8 cellular contexts compared by ENCODE assay signal in genomic region chr13:20411638-20412342, GRCh38.
DNase-seq lines count a peak whose midpoint lies in the region; ATAC-seq and TF ChIP-seq lines count a peak whose summit lies in the region.

No MANE protein-coding gene starts in this region.

- no peaks in the 10 kb centered on the region for H3K36me3 ChIP-seq in CD8-positive, alpha-beta memory T cell (ENCODE audit: insufficient read depth, low read length)
- H3K36me3 ChIP-seq in thyroid gland (no peaks in the 10 kb centered on the region), transverse colon (no peaks in the 10 kb centered on the region)

- intact Hi-C loops in thyroid gland (cut with DNase I) = no loop called here
- intact Hi-C loops in transverse colon (cut with DNase I; ENCODE audit: low total_unique reads) = no loop called here
- intact Hi-C loops in CD14-positive monocyte (cut with micrococcal nuclease) = no loop called here

- TF ChIP-seq POLR2A in thyroid gland (IDR thresholded peaks at IDR 0.05) (no peak), transverse colon (IDR thresholded peaks at IDR 0.05) (no peak)

- TF ChIP-seq CTCF in thyroid gland (IDR thresholded peaks at IDR 0.05) (no peak), transverse colon (IDR thresholded peaks at IDR 0.05) (no peak), CD14-positive monocyte (IDR thresholded peaks at IDR 0.05) (no peak)

- CTCF ChIA-PET in CD8-positive, alpha-beta memory T cell (lab: Charles Lee) = interaction anchor here (1.0 kb wide), 1 partner anchor 14 kb away, joined by 3 read pairs; no protein-coding TSS in a partner anchor

- H3K36me3 Mint-ChIP-seq in CD8-positive, alpha-beta memory T cell = peaks cover 0 to 2% (median 0%) of the 10 kb centered on the region in 3 donors
- H3K36me3 Mint-ChIP-seq in activated T-cell treated with anti-CD3 and anti-CD28 coated beads, Interleukin-2, amount 50 U/mL, for 72 hours (ENCODE audit: insufficient read depth in 2 of 2) = peaks cover 7 to 9% of the 10 kb centered on the region in 2 donors
- peaks cover 0 to 6% of the 10 kb centered on the region in 2 donors for H3K36me3 Mint-ChIP-seq in CD14-positive monocyte

- no peaks in the 10 kb centered on the region for H3K9me3 Mint-ChIP-seq in CD8-positive, alpha-beta memory T cell
- H3K9me3 Mint-ChIP-seq in activated T-cell treated with anti-CD3 and anti-CD28 coated beads, Interleukin-2, amount 50 U/mL, for 72 hours = peaks cover 0 to 4% of the 10 kb centered on the region in 2 donors
- peaks cover 3 to 19% (median 9%) of the 10 kb centered on the region in 7 donors for H3K9me3 Mint-ChIP-seq in CD14-positive monocyte

- peak overlapping the region in 6 of 7 donors; percentile 20 to 69 (median 56) for H3K4me3 Mint-ChIP-seq in CD8-positive, alpha-beta memory T cell
- peak overlapping the region; percentile 55 to 83 for H3K4me3 Mint-ChIP-seq in activated T-cell treated with anti-CD3 and anti-CD28 coated beads, Interleukin-2, amount 50 U/mL, for 72 hours
- no peak overlapping the region for H3K4me3 Mint-ChIP-seq in CD14-positive monocyte

- H3K9me3 ChIP-seq in CD8-positive, alpha-beta memory T cell (ENCODE audit: low read length) = no peaks in the 10 kb centered on the region
- H3K9me3 ChIP-seq in thyroid gland (no peaks in the 10 kb centered on the region), transverse colon (no peaks in the 10 kb centered on the region)

- in situ Hi-C loops in transverse colon (cut with MboI; ENCODE audit: low pct_ligation_motif_present in 1 of 4, low pct_unique_long_range_greater_than_20kb in 1 of 4, low sequenced_read_pairs in 3 of 4) = no loop called here

- H3K27ac Mint-ChIP-seq in CD8-positive, alpha-beta memory T cell = peak overlapping the region; percentile 12 to 89 (median 74)
- peak overlapping the region; percentile 79 for H3K27ac Mint-ChIP-seq in activated T-cell treated with anti-CD3 and anti-CD28 coated beads, Interleukin-2, amount 50 U/mL, for 72 hours
- peak overlapping the region in 2 of 7 donors; percentile 14 to 51 for H3K27ac Mint-ChIP-seq in CD14-positive monocyte

- POLR2A ChIA-PET in CD8-positive, alpha-beta memory T cell (lab: Charles Lee) = no interaction called here

- no peaks in the 10 kb centered on the region for H3K27me3 Mint-ChIP-seq in CD8-positive, alpha-beta memory T cell
- H3K27me3 Mint-ChIP-seq in activated T-cell treated with anti-CD3 and anti-CD28 coated beads, Interleukin-2, amount 50 U/mL, for 72 hours (ENCODE audit: low read depth) = no peaks in the 10 kb centered on the region
- H3K27me3 Mint-ChIP-seq in CD14-positive monocyte (ENCODE audit: low read depth in 3 of 3) = peaks cover 0 to 6% (median 6%) of the 10 kb centered on the region in 3 donors

- H3K27ac ChIP-seq in CD8-positive, alpha-beta memory T cell (ENCODE audit: low read depth, low read length) = no peak overlapping the region
- H3K27ac ChIP-seq in thyroid gland (no peak overlapping the region), transverse colon (no peak overlapping the region)

- no peaks in the 10 kb centered on the region for H3K27me3 ChIP-seq in CD8-positive, alpha-beta memory T cell (ENCODE audit: insufficient read depth, low read length, poor library complexity, severe bottlenecking)
- H3K27me3 ChIP-seq in thyroid gland = no peaks in the 10 kb centered on the region
- no peaks in the 10 kb centered on the region for H3K27me3 ChIP-seq in transverse colon

- peak overlapping the region; percentile 5 for H3K4me3 ChIP-seq in CD8-positive, alpha-beta memory T cell (ENCODE audit: low read length)
- H3K4me3 ChIP-seq in thyroid gland (replicated peaks in 1 of 3) (no peak overlapping the region), transverse colon (no peak overlapping the region)

- no peak for TF ChIP-seq EP300 in transverse colon (IDR thresholded peaks at IDR 0.05; ENCODE audit: low read depth)

- peaks cover 25% of the 10 kb centered on the region for H3K4me1 ChIP-seq in CD8-positive, alpha-beta memory T cell (ENCODE audit: insufficient read depth, low read length)
- H3K4me1 ChIP-seq in thyroid gland = peaks cover 0 to 6% of the 10 kb centered on the region in 2 donors
- H3K4me1 ChIP-seq in transverse colon = no peaks in the 10 kb centered on the region

- peaks cover 20 to 28% (median 24%) of the 10 kb centered on the region in 3 donors for H3K4me1 Mint-ChIP-seq in CD8-positive, alpha-beta memory T cell
- H3K4me1 Mint-ChIP-seq in activated T-cell treated with anti-CD3 and anti-CD28 coated beads, Interleukin-2, amount 50 U/mL, for 72 hours (ENCODE audit: low read depth) = peaks cover 31% of the 10 kb centered on the region
- peaks cover 10% of the 10 kb centered on the region for H3K4me1 Mint-ChIP-seq in CD14-positive monocyte

- WGBS in thyroid gland, 2 donors = 69 to 74% methylated on average over 6 of the region's 6 CpGs
- 56 to 68% methylated on average over 5 to 6 of the region's 6 CpGs for WGBS in transverse colon (ENCODE audit: low coverage in 1 of 2), 2 donors

- ATAC-seq in GM19463 (IDR thresholded peaks at IDR 0.05; ENCODE audit: unreplicated experiment) (peak; percentile 97), HG03460 (IDR thresholded peaks at IDR 0.05; ENCODE audit: unreplicated experiment) (peak; percentile 98)
- peak; percentile 82 to 88 for ATAC-seq in activated T-cell treated with anti-CD3 and anti-CD28 coated beads, Interleukin-2, amount 50 U/mL, for 72 hours (replicated peaks in 1 of 2)

- peak in 2 of 5 donors; percentile 15 to 40 for DNase-seq in CD8-positive, alpha-beta memory T cell
- DNase-seq in activated T-cell treated with anti-CD3 and anti-CD28 coated beads, Interleukin-2, amount 50 U/mL, for 72 hours = peak; percentile 49 to 59
- peak; percentile 35 for DNase-seq in stimulated activated naive CD4-positive, alpha-beta T cell treated with Interleukin-2 at 50 U/mL for 16 hours (lab: John Stamatoyannopoulos, UW)
- DNase-seq in thyroid gland = no peak
- no peak for DNase-seq in transverse colon
- no peak for DNase-seq in CD14-positive monocyte (ENCODE audit: low spot score)

Comparison
In these comparisons a context has a peak if more than half of its experiments do, and no peak if none do; other contexts are left out.
1. DNase-seq: peak in activated T-cell treated with anti-CD3 and anti-CD28 coated beads, Interleukin-2, amount 50 U/mL, for 72 hours (2 of 2) and stimulated activated naive CD4-positive, alpha-beta T cell treated with Interleukin-2 at 50 U/mL for 16 hours (single experiment); none in thyroid gland (0 of 2), transverse colon (single experiment) and CD14-positive monocyte (single experiment).
2. H3K4me3 Mint-ChIP-seq: peak in CD8-positive, alpha-beta memory T cell (6 of 7) and activated T-cell treated with anti-CD3 and anti-CD28 coated beads, Interleukin-2, amount 50 U/mL, for 72 hours (2 of 2); none in CD14-positive monocyte (0 of 2).
3. Peak in every context shown above with its lines, with median percentiles within 50 percentile points of each other: ATAC-seq.